Comparison of ENCODE assay signal across 1 cellular context in genomic region chr21:36319406-36319766, GRCh38.
A peak's percentile ranks its signal among the peaks of the same experiment; 100 is the strongest.
TF ChIP-seq lines count a peak whose summit lies in the region.

No MANE protein-coding gene starts in this region.

TF ChIP-seq in GM12878, 131 proteins besides CTCF, POLR2A, EP300 and RAD21:
- TF ChIP-seq RAD51 (IDR thresholded peaks at IDR 0.05) (peak; percentile 23; the same call in 1 of the 2 replicates), ZNF217 (IDR thresholded peaks at IDR 0.05) (0 out of 2 replicates have a peak, but pooled peaks have one; percentile 36), E2F8 (IDR thresholded peaks at IDR 0.05; ENCODE audit: low read depth, partially characterized antibody) (peak; percentile 37)
TF ChIP-seq in GM12878: peak in this region for 3; not testable (repeated sequence) for 128.
